Comparison of ENCODE assay signal across 12 cellular contexts in genomic region chr2:237563816-237564215, GRCh38. TPM values are rescaled to one million over a fixed set of nuclear protein-coding genes. Genes with fewer than 3 reads are reported as not detected.
A peak's percentile ranks its signal among the peaks of the same experiment; 100 is the strongest.
DNase-seq lines count a peak whose midpoint lies in the region; ATAC-seq and TF ChIP-seq lines count a peak whose summit lies in the region.
"Had no signal": no experiment of that assay in that cellular context is flagged by ENCODE, and none has a peak within 500 bp of the region (broad histone marks: within the 10 kb centered on the region; RNA-seq: fewer than 3 reads in every experiment).

No MANE protein-coding gene starts in this region.

- no peaks in the 10 kb centered on the region for H3K36me3 ChIP-seq in PC-3 (ENCODE audit: low read depth, low read length)
- H3K36me3 ChIP-seq: uterus had no signal

- CTCF ChIA-PET in PC-3 (lab: Charles Lee), result no interaction called here

- H3K4me3 Mint-ChIP-seq in chondrocyte (ENCODE audit: unreplicated experiment), result no peak overlapping the region

- TF ChIP-seq CTCF in NB4 (IDR thresholded peaks at IDR 0.05; ENCODE audit: low read depth, low read length), result no peak
- no peak for TF ChIP-seq CTCF in chondrocyte (IDR thresholded peaks at IDR 0.05)
- no peak for TF ChIP-seq CTCF in PC-3 (conservative IDR thresholded peaks at IDR 0.05; ENCODE audit: low read depth, low read length)
- TF ChIP-seq CTCF in omental fat pad (IDR thresholded peaks at IDR 0.05), result no peak

- no peak overlapping the region for H3K9ac ChIP-seq in PC-3 (ENCODE audit: low read length)

- no peaks in the 10 kb centered on the region for H3K9me2 ChIP-seq in PC-3 (replicated peaks; ENCODE audit: low read length)

- in situ Hi-C loops in ACHN (cut with HindIII; ENCODE audit: low pct_ligation_motif_present, low pct_unique_long_range_greater_than_20kb, low sequenced_read_pairs), result no loop called here

- H3K4me3 ChIP-seq in NB4 (ENCODE audit: low read depth, low read length), result no peak overlapping the region
- H3K4me3 ChIP-seq in PC-3 (ENCODE audit: low read length), result no peak overlapping the region
- H3K4me3 ChIP-seq: uterus had no signal

- no peaks in the 10 kb centered on the region for H3K36me3 Mint-ChIP-seq in chondrocyte (ENCODE audit: low read depth)

- no peaks in the 10 kb centered on the region for H4K20me1 ChIP-seq in PC-3 (ENCODE audit: low read length)

- H3K4me2 ChIP-seq in PC-3 (ENCODE audit: low read length), result no peak overlapping the region

- intact Hi-C loops in left colon (cut with DNase I, micrococcal nuclease), result no loop called here
- intact Hi-C loops in PC-3 (cut with micrococcal nuclease), result no loop called here

- H3K79me2 ChIP-seq in PC-3 (ENCODE audit: low read length), result no peaks in the 10 kb centered on the region

- no peak overlapping the region for H2AFZ ChIP-seq in PC-3 (ENCODE audit: low read length)

- no TSS peak for BruUV-seq in PC-3 (replicated peaks; lab: Mats Ljungman, UMichigan)

- H3F3A ChIP-seq in PC-3 (ENCODE audit: low read length, unreplicated experiment), result no peaks in the 10 kb centered on the region

- no peak overlapping the region for H3K27ac ChIP-seq in PC-3 (ENCODE audit: low read length)
- H3K27ac ChIP-seq: uterus had no signal

- TF ChIP-seq POLR2A in NB4 (IDR thresholded peaks at IDR 0.05; ENCODE audit: extremely low read depth, insufficient read length), result no peak

- no peaks in the 10 kb centered on the region for H3K4me1 ChIP-seq in PC-3 (ENCODE audit: insufficient read depth, low read length)

- POLR2A ChIA-PET in PC-3 (lab: Charles Lee; ENCODE audit: unreplicated experiment), result no interaction called here

- peaks cover under 1% of the 10 kb centered on the region for H3K9me3 Mint-ChIP-seq in chondrocyte (ENCODE audit: low read depth)

- H3K27me3 Mint-ChIP-seq in chondrocyte (ENCODE audit: low read depth), result peaks cover 13% of the 10 kb centered on the region

- H3K9me3 ChIP-seq in PC-3 (ENCODE audit: low read length), result no peaks in the 10 kb centered on the region
- H3K9me3 ChIP-seq: uterus had no signal

- peak; percentile 52 for DNase-seq in ACHN
- peak; percentile 27 for DNase-seq in NB4 (ENCODE audit: low read depth)
- DNase-seq in chondrocyte (ENCODE audit: low spot score), result peak; percentile 85
- no peak for DNase-seq in left colon
- DNase-seq in stimulated activated CD4-positive, alpha-beta T cell treated with anti-CD3 and anti-CD28 coated beads, Interleukin-2, amount 100 ng/mL, for 24 hours, result no peak
- DNase-seq in PC-3, result no peak
- no peak for DNase-seq in omental fat pad (ENCODE audit: low spot score)
- DNase-seq in NCI-H510A (lab: John Stamatoyannopoulos, UW), result no peak
- DNase-seq: caudate nucleus, left ventricle myocardium superior, NCI-H1930, uterus had no signal

- peaks cover 8% of the 10 kb centered on the region for H3K4me1 Mint-ChIP-seq in chondrocyte (ENCODE audit: low read depth)

- H3K27me3 ChIP-seq in PC-3 (ENCODE audit: low read length), result no peaks in the 10 kb centered on the region
- H3K27me3 ChIP-seq: uterus had no signal

- ATAC-seq in left colon (peak; percentile 36), PC-3 (no peak), omental fat pad (ENCODE audit: low FRiP score) (no peak)
- ATAC-seq: left ventricle myocardium superior had no signal

- H3K27ac Mint-ChIP-seq in chondrocyte (ENCODE audit: unreplicated experiment), result no peak overlapping the region

RNA-seq across cellular contexts. Expression of gene PRLH, which starts 2.6 kb away (rescaled TPM):
- not detected in 3 replicates for total RNA-seq in chondrocyte
- total RNA-seq in left colon, result not detected
- total RNA-seq in PC-3 (2014; rRNA removed), result not detected in 2 replicates
- not detected for total RNA-seq in omental fat pad
- total RNA-seq: left ventricle myocardium superior, uterus had no signal

RNA-seq across cellular contexts. Expression of gene RAB17, which starts 26.7 kb away (rescaled TPM):
- 0.25 to 0.95 TPM (median 0.68 TPM) in 3 replicates for total RNA-seq in chondrocyte
- 10 to 100 TPM; 51.3 to 59.2 TPM for total RNA-seq in left colon
- 28.9 and 52.2 TPM in 2 replicates for total RNA-seq in PC-3 (2014; rRNA removed)
- 1 to 10 TPM in 2 of 4 donors, under 1 TPM in 1, not detected in 1; 0.84 to 8.6 (median 3.5) TPM for total RNA-seq in omental fat pad

Comparison
In these comparisons a context has a peak if more than half of its experiments do, and no peak if none do; other contexts are left out.
1. DNase-seq: peak in ACHN (single experiment), NB4 (single experiment) and chondrocyte (single experiment); none in left colon (0 of 2), stimulated activated CD4-positive, alpha-beta T cell treated with anti-CD3 and anti-CD28 coated beads, Interleukin-2, amount 100 ng/mL, for 24 hours (0 of 2), PC-3 (single experiment), omental fat pad (single experiment) and NCI-H510A (single experiment).